Comparison of ENCODE assay signal across 18 cellular contexts in the genomic region with DNA sequence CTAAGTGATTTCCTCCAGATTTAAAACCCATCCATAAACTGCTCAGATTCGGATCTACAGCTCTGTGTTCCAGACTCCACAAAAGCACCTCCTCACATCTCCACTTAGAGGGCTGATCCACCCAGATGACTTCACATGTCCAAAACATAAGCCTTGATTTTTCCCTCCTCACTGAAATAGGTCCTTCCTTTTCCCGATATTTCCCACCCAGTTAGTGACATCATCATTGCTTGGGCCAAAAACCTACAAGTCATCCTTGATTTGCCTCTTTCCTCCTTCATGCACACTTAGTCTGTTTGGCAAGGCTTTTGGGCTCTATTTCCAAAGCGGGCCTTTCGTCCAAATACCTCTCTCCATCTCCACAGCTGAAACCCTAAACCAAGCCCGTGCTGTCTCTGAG. TPM values are rescaled to one million over a fixed set of nuclear protein-coding genes. Genes with fewer than 3 reads are reported as not detected.
"Had no signal": no experiment of that assay in that cellular context is flagged by ENCODE, and none has a peak within 500 bp of the region (broad histone marks: within the 10 kb centered on the region; RNA-seq: fewer than 3 reads in every experiment).

No MANE protein-coding gene starts in this region.

- DNase-seq: activated CD4-positive, alpha-beta T cell treated with anti-CD3 and anti-CD28 coated beads, Interleukin-2, amount 50 U/mL, for 1 hour; activated CD4-positive, CD25-positive, alpha-beta regulatory T cell treated with anti-CD3 and anti-CD28 coated beads, Interleukin-2, amount 50 U/mL, for 72 hours; activated CD8-positive, alpha-beta memory T cell treated with anti-CD3 and anti-CD28 coated beads for 24 hours; activated effector memory CD4-positive, alpha-beta T cell treated with anti-CD3 and anti-CD28 coated beads, Interleukin-2, amount 50 U/mL, for 16 hours; activated naive CD4-positive, alpha-beta T cell treated with anti-CD3 and anti-CD28 coated beads, Interleukin-2, amount 50 U/mL, for 16 hours; activated T-cell treated with anti-CD3 and anti-CD28 coated beads, Interleukin-2, amount 50 U/mL, for 72 hours; cortex of kidney; natural killer cell; stimulated activated CD4-positive, alpha-beta T cell treated with anti-CD3 and anti-CD28 coated beads, Interleukin-12 subunit alpha, Interleukin-12 subunit beta, amount 100 ng/mL, for 4 hours; stimulated activated CD4-positive, alpha-beta T cell treated with anti-CD3 and anti-CD28 coated beads, Interleukin-1b, Interleukin-23, amount 100 ng/mL, for 48 hours; stimulated activated naive CD4-positive, alpha-beta T cell treated with Interleukin-2 at 50 U/mL for 16 hours; trophoblast cell had no signal

- H3K36me3 ChIP-seq: neutrophil had no signal

- ATAC-seq: activated T-cell treated with anti-CD3 and anti-CD28 coated beads, Interleukin-2, amount 50 U/mL, for 72 hours; natural killer cell had no signal

- H3K9me3 ChIP-seq: neutrophil had no signal

- H3K27ac ChIP-seq: neutrophil had no signal

RNA-seq across cellular contexts. Expression of gene CCDC185, which starts 32.3 kb away (rescaled TPM):
- total RNA-seq: activated T-cell treated with anti-CD3 and anti-CD28 coated beads, Interleukin-2, amount 50 U/mL, for 72 hours; aorta; fibroblast of villous mesenchyme; glomerular endothelial cell; lower leg skin; mesenteric fat pad; natural killer cell had no signal
- polyA plus RNA-seq: aorta had no signal
